In the genomic region with DNA sequence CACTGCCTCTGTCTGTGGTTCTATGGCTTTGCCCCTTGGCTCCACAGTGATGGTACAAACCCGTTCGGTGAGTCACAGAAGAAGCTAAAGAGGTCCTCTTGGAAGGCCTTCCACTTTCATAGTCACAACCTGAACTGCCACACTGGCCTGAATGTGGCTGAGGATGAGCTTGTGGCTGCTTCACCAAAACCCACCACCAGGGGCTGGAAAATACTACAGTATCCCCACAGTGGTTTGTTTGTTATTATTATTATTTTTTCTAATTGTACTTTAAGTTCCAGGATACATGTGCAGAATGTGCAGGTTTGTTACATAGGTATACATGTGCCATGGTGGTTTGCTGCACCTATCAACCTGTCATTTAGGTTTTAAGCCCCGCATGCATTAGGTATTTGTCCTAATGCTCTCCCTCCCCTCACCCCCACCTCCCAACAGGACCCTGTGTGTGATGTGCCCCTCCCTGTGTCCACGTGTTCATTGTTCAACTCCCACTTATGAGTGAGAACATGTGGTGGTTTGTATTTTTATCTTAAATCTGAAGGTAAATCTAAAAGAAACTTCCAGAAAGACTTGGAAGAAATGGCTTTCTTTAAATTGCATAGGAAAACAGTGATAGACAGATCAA, we compare ENCODE assay signal across 1 cellular context.
TF ChIP-seq lines count a peak whose summit lies in the region.

No MANE protein-coding gene starts in this region.

TF ChIP-seq in WTC11, 78 proteins besides CTCF, POLR2A, EP300 and RAD21 (continued from another document):
- TF ChIP-seq, protein P1, sequence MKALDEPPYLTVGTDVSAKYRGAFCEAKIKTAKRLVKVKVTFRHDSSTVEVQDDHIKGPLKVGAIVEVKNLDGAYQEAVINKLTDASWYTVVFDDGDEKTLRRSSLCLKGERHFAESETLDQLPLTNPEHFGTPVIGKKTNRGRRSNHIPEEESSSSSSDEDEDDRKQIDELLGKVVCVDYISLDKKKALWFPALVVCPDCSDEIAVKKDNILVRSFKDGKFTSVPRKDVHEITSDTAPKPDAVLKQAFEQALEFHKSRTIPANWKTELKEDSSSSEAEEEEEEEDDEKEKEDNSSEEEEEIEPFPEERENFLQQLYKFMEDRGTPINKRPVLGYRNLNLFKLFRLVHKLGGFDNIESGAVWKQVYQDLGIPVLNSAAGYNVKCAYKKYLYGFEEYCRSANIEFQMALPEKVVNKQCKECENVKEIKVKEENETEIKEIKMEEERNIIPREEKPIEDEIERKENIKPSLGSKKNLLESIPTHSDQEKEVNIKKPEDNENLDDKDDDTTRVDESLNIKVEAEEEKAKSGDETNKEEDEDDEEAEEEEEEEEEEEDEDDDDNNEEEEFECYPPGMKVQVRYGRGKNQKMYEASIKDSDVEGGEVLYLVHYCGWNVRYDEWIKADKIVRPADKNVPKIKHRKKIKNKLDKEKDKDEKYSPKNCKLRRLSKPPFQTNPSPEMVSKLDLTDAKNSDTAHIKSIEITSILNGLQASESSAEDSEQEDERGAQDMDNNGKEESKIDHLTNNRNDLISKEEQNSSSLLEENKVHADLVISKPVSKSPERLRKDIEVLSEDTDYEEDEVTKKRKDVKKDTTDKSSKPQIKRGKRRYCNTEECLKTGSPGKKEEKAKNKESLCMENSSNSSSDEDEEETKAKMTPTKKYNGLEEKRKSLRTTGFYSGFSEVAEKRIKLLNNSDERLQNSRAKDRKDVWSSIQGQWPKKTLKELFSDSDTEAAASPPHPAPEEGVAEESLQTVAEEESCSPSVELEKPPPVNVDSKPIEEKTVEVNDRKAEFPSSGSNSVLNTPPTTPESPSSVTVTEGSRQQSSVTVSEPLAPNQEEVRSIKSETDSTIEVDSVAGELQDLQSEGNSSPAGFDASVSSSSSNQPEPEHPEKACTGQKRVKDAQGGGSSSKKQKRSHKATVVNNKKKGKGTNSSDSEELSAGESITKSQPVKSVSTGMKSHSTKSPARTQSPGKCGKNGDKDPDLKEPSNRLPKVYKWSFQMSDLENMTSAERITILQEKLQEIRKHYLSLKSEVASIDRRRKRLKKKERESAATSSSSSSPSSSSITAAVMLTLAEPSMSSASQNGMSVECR (CRISPR knock-in tag; IDR thresholded peaks at IDR 0.05; ENCODE audit: borderline replicate concordance) = no peak
- TF ChIP-seq FOXJ3 (CRISPR knock-in tag; IDR thresholded peaks at IDR 0.05; ENCODE audit: borderline replicate concordance) (no peak), NFE2L1 (CRISPR knock-in tag; IDR thresholded peaks at IDR 0.05) (no peak), TEAD4 (CRISPR knock-in tag; IDR thresholded peaks at IDR 0.05) (no peak), ZNF425 (CRISPR knock-in tag; conservative IDR thresholded peaks at IDR 0.05) (no peak), E2F4 (CRISPR knock-in tag; IDR thresholded peaks at IDR 0.05; ENCODE audit: borderline replicate concordance, low read depth) (no peak)
- TF ChIP-seq, protein P2, sequence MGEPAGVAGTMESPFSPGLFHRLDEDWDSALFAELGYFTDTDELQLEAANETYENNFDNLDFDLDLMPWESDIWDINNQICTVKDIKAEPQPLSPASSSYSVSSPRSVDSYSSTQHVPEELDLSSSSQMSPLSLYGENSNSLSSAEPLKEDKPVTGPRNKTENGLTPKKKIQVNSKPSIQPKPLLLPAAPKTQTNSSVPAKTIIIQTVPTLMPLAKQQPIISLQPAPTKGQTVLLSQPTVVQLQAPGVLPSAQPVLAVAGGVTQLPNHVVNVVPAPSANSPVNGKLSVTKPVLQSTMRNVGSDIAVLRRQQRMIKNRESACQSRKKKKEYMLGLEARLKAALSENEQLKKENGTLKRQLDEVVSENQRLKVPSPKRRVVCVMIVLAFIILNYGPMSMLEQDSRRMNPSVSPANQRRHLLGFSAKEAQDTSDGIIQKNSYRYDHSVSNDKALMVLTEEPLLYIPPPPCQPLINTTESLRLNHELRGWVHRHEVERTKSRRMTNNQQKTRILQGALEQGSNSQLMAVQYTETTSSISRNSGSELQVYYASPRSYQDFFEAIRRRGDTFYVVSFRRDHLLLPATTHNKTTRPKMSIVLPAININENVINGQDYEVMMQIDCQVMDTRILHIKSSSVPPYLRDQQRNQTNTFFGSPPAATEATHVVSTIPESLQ (CRISPR knock-in tag; IDR thresholded peaks at IDR 0.05) = no peak
